In the genomic region with DNA sequence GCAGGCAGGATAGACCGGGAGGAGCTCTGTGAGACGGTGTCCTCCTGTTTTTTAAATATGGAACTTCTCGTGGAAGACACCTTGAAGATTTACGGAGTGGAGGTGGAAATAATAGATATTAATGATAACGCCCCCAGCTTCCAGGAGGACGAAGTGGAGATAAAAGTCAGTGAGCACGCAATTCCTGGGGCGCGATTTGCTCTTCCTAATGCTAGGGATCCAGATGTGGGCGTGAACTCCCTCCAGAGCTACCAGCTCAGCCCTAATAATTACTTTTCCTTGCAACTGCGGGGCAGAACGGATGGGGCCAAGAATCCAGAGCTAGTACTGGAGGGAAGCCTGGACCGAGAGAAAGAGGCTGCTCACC, we compare ENCODE assay signal across 10 cellular contexts. TPM values are rescaled to one million over a fixed set of nuclear protein-coding genes. Genes with fewer than 3 reads are reported as not detected.
DNase-seq lines count a peak whose midpoint lies in the region; ATAC-seq and TF ChIP-seq lines count a peak whose summit lies in the region.
"Had no signal": no experiment of that assay in that cellular context is flagged by ENCODE, and none has a peak within 500 bp of the region (broad histone marks: within the 10 kb centered on the region; RNA-seq: fewer than 3 reads in every experiment).

No MANE protein-coding gene starts in this region.

- POLR2A ChIA-PET in BJ (lab: Charles Lee): no interaction called here
- POLR2A ChIA-PET in naive thymus-derived CD4-positive, alpha-beta T cell (lab: Charles Lee): no interaction called here

- H3K4me1 Mint-ChIP-seq in HFFc6 (ENCODE audit: low read depth): peaks cover 44% of the 10 kb centered on the region
- H3K4me1 Mint-ChIP-seq in naive thymus-derived CD4-positive, alpha-beta T cell: peaks cover 0 to 19% (median 7%) of the 10 kb centered on the region in 7 donors

- H3K9me3 ChIP-seq in naive thymus-derived CD4-positive, alpha-beta T cell (ENCODE audit: control insufficient read depth in 2 of 3, low read length in 3 of 3): peaks cover 0 to 55% (median 18%) of the 10 kb centered on the region in 3 experiments

- H3K27ac Mint-ChIP-seq in HFFc6: no peak overlapping the region; the same call in 1 of the 2 replicates
- H3K27ac Mint-ChIP-seq in naive thymus-derived CD4-positive, alpha-beta T cell: peak overlapping the region in 5 of 9 donors; percentile 3 to 73 (median 51)

- no peaks in the 10 kb centered on the region for H3K27me3 ChIP-seq in BJ (ENCODE audit: control insufficient read depth, insufficient read depth, low read length)
- H3K27me3 ChIP-seq in naive thymus-derived CD4-positive, alpha-beta T cell (ENCODE audit: control insufficient read depth in 2 of 2, insufficient read depth in 2 of 2, low read length in 2 of 2): peaks cover 7 to 28% of the 10 kb centered on the region in 2 donors

- CTCF ChIA-PET in BJ (lab: Yijun Ruan, JAX): interaction anchor here (0.7 to 7.6 kb wide), 30 partner anchors 9 to 145 kb away, joined by 3 to 112 read pairs (median 4); a partner anchor contains a TSS
- CTCF ChIA-PET in naive thymus-derived CD4-positive, alpha-beta T cell (lab: Charles Lee): interaction anchor here (1.0 to 1.6 kb wide), 4 partner anchors 87 to 142 kb away, joined by 3 to 10 read pairs (median 3); a partner anchor contains a TSS

- H3K4me3 Mint-ChIP-seq in HFFc6: peak overlapping the region; percentile 88
- H3K4me3 Mint-ChIP-seq in naive thymus-derived CD4-positive, alpha-beta T cell: peak overlapping the region; percentile 29 to 90 (median 76)

- intact Hi-C loops in naive thymus-derived CD4-positive, alpha-beta T cell (cut with micrococcal nuclease): loop anchor here in 1 of 2 donors (5.0 kb wide), 1 partner anchor 56 kb away; a partner anchor contains a TSS

- DNase-seq in BJ (ENCODE audit: low read depth) (no peak), HFFc6 (no peak), choroid plexus epithelial cell (ENCODE audit: low read depth) (no peak), NK-92 (lab: John Stamatoyannopoulos, UW; ENCODE audit: unreplicated experiment) (no peak), NCI-H2107 treated with DMSO at 0.1 percent for 48 hours (lab: John Stamatoyannopoulos, UW; ENCODE audit: unreplicated experiment) (no peak), HuH-7 (ENCODE audit: low spot score) (no peak)
- DNase-seq in naive thymus-derived CD4-positive, alpha-beta T cell: no peak
- DNase-seq: DMS79 treated with DMSO at 0.1 percent for 48 hours had no signal

- no peaks in the 10 kb centered on the region for H3K4me1 ChIP-seq in naive thymus-derived CD4-positive, alpha-beta T cell (ENCODE audit: control insufficient read depth in 2 of 2, insufficient read depth in 2 of 2, low read length in 2 of 2)

- ATAC-seq in naive thymus-derived CD4-positive, alpha-beta T cell: no peak
- no peak for ATAC-seq in GM21737 (IDR thresholded peaks at IDR 0.05; ENCODE audit: unreplicated experiment)

- peaks cover 4% of the 10 kb centered on the region for H3K27me3 Mint-ChIP-seq in HFFc6 (ENCODE audit: insufficient read depth)
- peaks cover 66 to 87% (median 78%) of the 10 kb centered on the region in 5 donors for H3K27me3 Mint-ChIP-seq in naive thymus-derived CD4-positive, alpha-beta T cell

- peaks cover 62% of the 10 kb centered on the region for H3K36me3 Mint-ChIP-seq in HFFc6 (ENCODE audit: low read depth)
- peaks cover 3 to 48% (median 10%) of the 10 kb centered on the region in 5 donors for H3K36me3 Mint-ChIP-seq in naive thymus-derived CD4-positive, alpha-beta T cell

- no peak overlapping the region for H3K27ac ChIP-seq in naive thymus-derived CD4-positive, alpha-beta T cell (ENCODE audit: low read depth, low read length)
- H3K27ac ChIP-seq: WERI-Rb-1 had no signal

- H3K9me3 Mint-ChIP-seq in HFFc6: peaks cover 48% of the 10 kb centered on the region
- H3K9me3 Mint-ChIP-seq in naive thymus-derived CD4-positive, alpha-beta T cell: peaks cover 10 to 91% (median 58%) of the 10 kb centered on the region in 11 donors

- peak overlapping the region; percentile 47 for H3K4me3 ChIP-seq in BJ (ENCODE audit: low read depth, low read length)
- peak overlapping the region; percentile 55 for H3K4me3 ChIP-seq in choroid plexus epithelial cell (ENCODE audit: low read depth, low read length)
- no peak overlapping the region for H3K4me3 ChIP-seq in naive thymus-derived CD4-positive, alpha-beta T cell (ENCODE audit: low read length)

- TF ChIP-seq CTCF in BJ (IDR thresholded peaks at IDR 0.05; ENCODE audit: insufficient read depth, low read depth, low read length): no peak
- TF ChIP-seq CTCF in HFFc6 (IDR thresholded peaks at IDR 0.05): no peak
- no peak for TF ChIP-seq CTCF in choroid plexus epithelial cell (conservative IDR thresholded peaks at IDR 0.05; ENCODE audit: low read depth, low read length)

- peaks cover 3% of the 10 kb centered on the region; the same call in 1 of the 2 replicates for H3K36me3 ChIP-seq in BJ (ENCODE audit: control insufficient read depth, insufficient read depth, low read length)
- peaks cover 0 to 4% (median 0%) of the 10 kb centered on the region in 3 experiments for H3K36me3 ChIP-seq in naive thymus-derived CD4-positive, alpha-beta T cell (ENCODE audit: control insufficient read depth in 2 of 3, insufficient read depth in 3 of 3, low read length in 3 of 3)
- H3K36me3 ChIP-seq: WERI-Rb-1 had no signal

RNA-seq across cellular contexts. Expression of a gene that starts 0.6 kb away (rescaled TPM):
- 5.4 and 7.4 TPM in 2 replicates for polyA plus RNA-seq in BJ (2011; rRNA removed)
- 11.8 and 13.5 TPM in 2 replicates for polyA minus RNA-seq in BJ (2011; rRNA and poly(A)+ RNA removed)
- total RNA-seq in HFFc6 (2021; fragmentation: NEBNext Ultra II Directional; extraction: Animal tissue kit (Norgen Biotek cat#: 25700)): 10 to 100 TPM in 3 of 6 experiments, 1 to 10 TPM in 3; 2.3 to 11.4 (median 9.8) TPM
- total RNA-seq in naive thymus-derived CD4-positive, alpha-beta T cell: under 1 TPM in 4 of 5 experiments, not detected in 1; 0.16 to 0.29 (median 0.21) TPM
- not detected for polyA plus RNA-seq in naive thymus-derived CD4-positive, alpha-beta T cell

RNA-seq across cellular contexts. Expression of a gene that starts 4.0 kb away (rescaled TPM):
- polyA plus RNA-seq in BJ (2011; rRNA removed): 7.6 and 9.6 TPM in 2 replicates
- polyA minus RNA-seq in BJ (2011; rRNA and poly(A)+ RNA removed): 14.5 and 19.4 TPM in 2 replicates
- total RNA-seq in HFFc6 (2021; fragmentation: NEBNext Ultra II Directional; extraction: Animal tissue kit (Norgen Biotek cat#: 25700)): 10 to 100 TPM in 2 of 6 experiments, 1 to 10 TPM in 4; 5.8 to 21.7 (median 6.8) TPM
- total RNA-seq in naive thymus-derived CD4-positive, alpha-beta T cell: under 1 TPM in 3 of 5 experiments, not detected in 2; 0.11 to 0.16 (median 0.13) TPM
- not detected for polyA plus RNA-seq in naive thymus-derived CD4-positive, alpha-beta T cell

RNA-seq across cellular contexts. Expression of a gene that starts 8.7 kb away (rescaled TPM):
- polyA plus RNA-seq in BJ (2011; rRNA removed): 2.7 and 3.9 TPM in 2 replicates
- 9.8 and 13.4 TPM in 2 replicates for polyA minus RNA-seq in BJ (2011; rRNA and poly(A)+ RNA removed)
- 1 to 10 TPM in 1 of 6 experiments, under 1 TPM in 5; 0.61 to 1.3 (median 0.78) TPM for total RNA-seq in HFFc6 (2021; fragmentation: NEBNext Ultra II Directional; extraction: Animal tissue kit (Norgen Biotek cat#: 25700))
- under 1 TPM; 0.11 to 0.39 (median 0.24) TPM for total RNA-seq in naive thymus-derived CD4-positive, alpha-beta T cell
- under 1 TPM; 0.04 to 0.12 TPM for polyA plus RNA-seq in naive thymus-derived CD4-positive, alpha-beta T cell

RNA-seq across cellular contexts. Expression of a gene that starts 8.8 kb away (rescaled TPM):
- polyA plus RNA-seq in BJ (2011; rRNA removed): 6.1 and 7.9 TPM in 2 replicates
- polyA minus RNA-seq in BJ (2011; rRNA and poly(A)+ RNA removed): 8.3 and 9.1 TPM in 2 replicates
- 10 to 100 TPM in 4 of 6 experiments, 1 to 10 TPM in 2; 8.8 to 21.0 (median 18.9) TPM for total RNA-seq in HFFc6 (2021; fragmentation: NEBNext Ultra II Directional; extraction: Animal tissue kit (Norgen Biotek cat#: 25700))
- total RNA-seq in naive thymus-derived CD4-positive, alpha-beta T cell: under 1 TPM in 1 of 5 experiments, not detected in 4; 0.32 TPM
- polyA plus RNA-seq in naive thymus-derived CD4-positive, alpha-beta T cell: not detected

RNA-seq across cellular contexts. Expression of a gene that starts 13.7 kb away (rescaled TPM):
- 1.5 and 1.7 TPM in 2 replicates for polyA plus RNA-seq in BJ (2011; rRNA removed)
- 4.8 and 5.8 TPM in 2 replicates for polyA minus RNA-seq in BJ (2011; rRNA and poly(A)+ RNA removed)
- total RNA-seq in HFFc6 (2021; fragmentation: NEBNext Ultra II Directional; extraction: Animal tissue kit (Norgen Biotek cat#: 25700)): 1 to 10 TPM in 4 of 6 experiments, under 1 TPM in 2; 0.79 to 1.4 (median 1.1) TPM
- total RNA-seq in naive thymus-derived CD4-positive, alpha-beta T cell: under 1 TPM; 0.13 to 0.44 (median 0.19) TPM
- polyA plus RNA-seq in naive thymus-derived CD4-positive, alpha-beta T cell: under 1 TPM; 0.05 to 0.12 TPM

Comparison
In these comparisons a context has a peak if more than half of its experiments do, and no peak if none do; other contexts are left out.
1. RNA of a gene that starts 4.0 kb away (total RNA-seq): 5.8 to 21.7 TPM in HFFc6; 0.11 to 0.16 TPM in naive thymus-derived CD4-positive, alpha-beta T cell; every median in the first group is over 4 times any median in the second.